1 cellular context compared by ENCODE assay signal in the genomic region with DNA sequence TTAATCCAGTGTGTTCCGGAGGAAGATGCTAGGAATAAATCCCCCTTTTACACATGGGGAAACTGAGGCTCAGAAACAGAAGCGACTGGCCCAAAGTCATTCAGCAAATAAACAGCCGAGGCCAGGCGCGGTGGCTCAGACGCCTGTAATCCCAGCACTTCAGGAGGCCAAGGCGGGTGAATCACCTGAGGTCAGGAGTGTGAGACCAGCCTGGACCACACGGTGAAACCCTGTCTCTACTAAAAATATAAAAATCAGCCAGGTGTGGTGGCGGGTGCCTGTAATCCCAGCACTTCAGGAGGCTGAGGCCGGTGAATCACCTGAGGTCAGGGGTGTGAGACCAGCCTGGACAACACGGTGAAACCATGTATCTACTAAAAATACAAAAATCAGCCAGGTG.
TF ChIP-seq lines count a peak whose summit lies in the region.

No MANE protein-coding gene starts in this region.

TF ChIP-seq in GM12878, 131 proteins besides CTCF, POLR2A, EP300 and RAD21:
- TF ChIP-seq CHD2 (IDR thresholded peaks at IDR 0.05; ENCODE audit: borderline replicate concordance, low read depth, low read length) (no peak), BACH1 (IDR thresholded peaks at IDR 0.05; ENCODE audit: borderline replicate concordance) (no peak), EZH2 (IDR thresholded peaks at IDR 0.05; ENCODE audit: borderline replicate concordance, control insufficient read depth, low read depth, low read length) (no peak)
TF ChIP-seq in GM12878: peak in this region for 0.
